In the genomic region with DNA sequence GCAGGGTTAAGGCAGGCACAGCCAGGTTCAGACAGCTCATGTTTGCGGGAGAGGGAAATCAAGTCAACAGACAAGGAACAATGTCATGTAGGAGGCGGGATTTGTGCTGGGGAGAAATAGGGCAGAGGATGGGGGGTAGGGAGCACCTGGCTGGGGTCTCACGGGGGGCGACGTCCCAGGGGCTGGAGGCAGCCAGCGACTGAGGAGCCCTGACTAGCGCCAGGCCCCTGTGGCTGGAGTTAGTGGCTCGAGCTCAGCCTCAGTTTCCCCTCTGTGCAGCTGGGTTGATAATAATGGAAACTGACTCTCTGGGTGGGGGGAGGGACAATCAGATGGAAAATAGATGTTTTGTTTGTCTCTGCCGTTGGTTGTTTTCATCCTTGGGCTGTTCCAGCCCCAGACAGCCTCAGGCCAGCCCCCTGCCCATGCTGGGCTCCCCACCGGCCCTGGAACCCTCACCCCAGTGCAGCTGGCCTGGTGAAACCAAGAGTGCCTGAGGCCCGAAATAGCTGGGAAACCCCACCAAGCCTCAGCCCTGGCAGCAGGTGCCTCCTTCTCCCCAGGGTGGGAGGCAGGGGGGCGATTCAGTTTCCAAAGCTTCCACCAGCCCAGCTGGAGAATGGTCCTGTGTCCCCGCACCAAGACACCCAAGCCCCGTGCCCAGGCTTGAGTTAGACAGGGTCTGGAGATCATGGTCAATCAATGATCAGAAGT, we compare ENCODE assay signal across 23 cellular contexts. TPM values are rescaled to one million over a fixed set of nuclear protein-coding genes. Genes with fewer than 3 reads are reported as not detected.
DNase-seq lines count a peak whose midpoint lies in the region; ATAC-seq, FAIRE-seq and TF ChIP-seq lines count a peak whose summit lies in the region.
"Had no signal": no experiment of that assay in that cellular context is flagged by ENCODE, and none has a peak within 500 bp of the region (broad histone marks: within the 10 kb centered on the region; RNA-seq: fewer than 3 reads in every experiment).

No MANE protein-coding gene starts in this region.

- H3K23ac ChIP-seq in trophoblast cell (ENCODE audit: low read length): no peak overlapping the region

- intact Hi-C loops in CD14-positive monocyte (cut with micrococcal nuclease): no loop called here

- no peak overlapping the region for H3K14ac ChIP-seq in trophoblast cell (ENCODE audit: low read length)

- POLR2A ChIA-PET in GM10248 (lab: Yijun Ruan, JAX): interaction anchor here (0.8 to 2.9 kb wide), 2 partner anchors 47 to 66 kb away, joined by 3 to 9 read pairs; no protein-coding TSS in a partner anchor

- CTCF ChIA-PET in GM10248 (lab: Yijun Ruan, JAX): interaction anchor here (0.6 to 6.8 kb wide), 16 partner anchors 11 to 196 kb away, joined by 3 to 47 read pairs (median 3); no protein-coding TSS in a partner anchor

- no peak overlapping the region for H2BK5ac ChIP-seq in trophoblast cell (ENCODE audit: low read depth, low read length, poor library complexity)

- H2AK5ac ChIP-seq in trophoblast cell (ENCODE audit: low read length): no peak overlapping the region

- peak overlapping the region in 5 of 7 donors; percentile 35 to 99 (median 98) for H3K27ac Mint-ChIP-seq in CD14-positive monocyte
- H3K27ac Mint-ChIP-seq: CD8-positive, alpha-beta T cell had no signal

- H3K9me3 Mint-ChIP-seq in CD14-positive monocyte: peaks cover 0 to 2% (median 0%) of the 10 kb centered on the region in 7 donors
- H3K9me3 Mint-ChIP-seq: CD8-positive, alpha-beta T cell; naive thymus-derived CD4-positive, alpha-beta T cell had no signal

- H3K4me3 Mint-ChIP-seq in CD14-positive monocyte: no peak overlapping the region
- H3K4me3 Mint-ChIP-seq: CD8-positive, alpha-beta T cell; naive thymus-derived CD4-positive, alpha-beta T cell had no signal

- WGBS in trophoblast cell (ENCODE audit: extremely low coverage, insufficient coverage, insufficient read length): no CpG with 5 or more reads among the region's 14 CpGs

- H3K36me3 Mint-ChIP-seq in CD14-positive monocyte: peaks cover 5 to 7% of the 10 kb centered on the region in 2 donors
- H3K36me3 Mint-ChIP-seq: CD8-positive, alpha-beta T cell; naive thymus-derived CD4-positive, alpha-beta T cell had no signal

- no peaks in the 10 kb centered on the region for H4K20me1 ChIP-seq in SU-DHL-6 (ENCODE audit: low read depth, low read length)

- H3K27me3 Mint-ChIP-seq in CD14-positive monocyte (ENCODE audit: low read depth in 3 of 3): peaks cover 0 to 2% (median 0%) of the 10 kb centered on the region in 3 donors
- H3K27me3 Mint-ChIP-seq: naive thymus-derived CD4-positive, alpha-beta T cell had no signal

- H2BK120ac ChIP-seq in trophoblast cell (ENCODE audit: insufficient read depth, low read length, poor library complexity): no peak overlapping the region

- H3K9me2 ChIP-seq in SU-DHL-6 (replicated peaks; ENCODE audit: insufficient read depth, low read length): no peaks in the 10 kb centered on the region

- no peaks in the 10 kb centered on the region for H3K79me1 ChIP-seq in trophoblast cell (ENCODE audit: low read length)

- H3K36me3 ChIP-seq in SU-DHL-6 (ENCODE audit: low read length) (no peaks in the 10 kb centered on the region), mucosa of rectum (ENCODE audit: control insufficient read depth in 2 of 2, insufficient read depth in 2 of 2, low read length in 2 of 2) (no peaks in the 10 kb centered on the region), trophoblast cell (ENCODE audit: control insufficient read depth in 1 of 2, insufficient read depth in 2 of 2, low read length in 2 of 2) (no peaks in the 10 kb centered on the region)
- H3K36me3 ChIP-seq: WERI-Rb-1 had no signal

- H3K4me1 Mint-ChIP-seq in CD14-positive monocyte: peaks cover 77% of the 10 kb centered on the region

- no peak overlapping the region for H4K12ac ChIP-seq in trophoblast cell (ENCODE audit: low read depth, low read length)

- no peak overlapping the region for H4K8ac ChIP-seq in trophoblast cell (ENCODE audit: low read depth, low read length)

- H3K9me3 ChIP-seq in SU-DHL-6 (ENCODE audit: insufficient read depth, low read length): no peaks in the 10 kb centered on the region
- no peaks in the 10 kb centered on the region for H3K9me3 ChIP-seq in mucosa of rectum (ENCODE audit: control insufficient read depth in 2 of 2, low read length in 2 of 2)
- peaks cover 3% of the 10 kb centered on the region for H3K9me3 ChIP-seq in trophoblast cell (ENCODE audit: insufficient read depth, low read depth, low read length)
- H3K9me3 ChIP-seq: testis had no signal

- H3K4me3 ChIP-seq in SU-DHL-6 (ENCODE audit: insufficient read depth, low read length, poor library complexity, severe bottlenecking): no peak overlapping the region
- H3K4me3 ChIP-seq in mucosa of rectum (ENCODE audit: low read length in 2 of 2): no peak overlapping the region
- no peak overlapping the region for H3K4me3 ChIP-seq in trophoblast cell (ENCODE audit: low read depth, low read length)
- H3K4me3 ChIP-seq: lung, SK-N-MC, testis had no signal

- H4K91ac ChIP-seq in trophoblast cell (ENCODE audit: low read depth, low read length): no peak overlapping the region

- H3K27ac ChIP-seq in SU-DHL-6 (ENCODE audit: low read depth, low read length) (peak overlapping the region; percentile 96), mucosa of rectum (ENCODE audit: low read depth in 2 of 2, low read length in 2 of 2) (peak overlapping the region; percentile 29 to 77), trophoblast cell (ENCODE audit: low read depth, low read length) (no peak overlapping the region)
- H3K27ac ChIP-seq: SK-N-MC, testis, WERI-Rb-1 had no signal

- H3F3A ChIP-seq in SU-DHL-6 (ENCODE audit: insufficient read depth): peaks cover 28% of the 10 kb centered on the region

- DNase-seq in CD14-positive monocyte (ENCODE audit: low spot score): no peak
- no peak for DNase-seq in GM18507 (ENCODE audit: extremely low spot score, insufficient read length, low read depth)
- no peak for DNase-seq in GM10248 (ENCODE audit: extremely low spot score)
- DNase-seq in trophoblast cell: no peak
- DNase-seq: activated CD4-positive, alpha-beta T cell treated with anti-CD3 and anti-CD28 coated beads, Interleukin-2, amount 50 U/mL, for 48 hours; activated gamma-delta T cell; CD8-positive, alpha-beta T cell; DMS53; KBM-7; naive thymus-derived CD4-positive, alpha-beta T cell; NCI-H1930; NCI-H226; testis; WERI-Rb-1 had no signal

- no peak for ATAC-seq in GM21367 (IDR thresholded peaks at IDR 0.05; ENCODE audit: unreplicated experiment)
- no peak for ATAC-seq in GM21528 (IDR thresholded peaks at IDR 0.05; ENCODE audit: low FRiP score, unreplicated experiment)
- ATAC-seq: CD8-positive, alpha-beta T cell; naive thymus-derived CD4-positive, alpha-beta T cell; Panc1 had no signal

- TF ChIP-seq CTCF in CD14-positive monocyte (IDR thresholded peaks at IDR 0.05) (no peak), SU-DHL-6 (IDR thresholded peaks at IDR 0.05; ENCODE audit: insufficient read depth, low read length, poor library complexity, severe bottlenecking) (no peak), GM10248 (IDR thresholded peaks at IDR 0.05; ENCODE audit: control extremely low read depth, extremely low read depth, low read depth, missing control alignments) (no peak)

- H3K4me1 ChIP-seq in mucosa of rectum (ENCODE audit: control insufficient read depth in 2 of 2, insufficient read depth in 2 of 2, low read length in 2 of 2) (peaks cover 3 to 5% of the 10 kb centered on the region in 2 donors), trophoblast cell (ENCODE audit: control insufficient read depth in 1 of 2, insufficient read depth in 2 of 2, low read length in 2 of 2) (no peaks in the 10 kb centered on the region)
- H3K4me1 ChIP-seq: testis had no signal

- peak overlapping the region; percentile 62 for H3K9ac ChIP-seq in SU-DHL-6 (ENCODE audit: low read length)
- H3K9ac ChIP-seq in mucosa of rectum (ENCODE audit: low read depth in 1 of 2, low read length in 2 of 2): no peak overlapping the region
- no peak overlapping the region for H3K9ac ChIP-seq in trophoblast cell (ENCODE audit: low read length)

- no peaks in the 10 kb centered on the region for H3K27me3 ChIP-seq in SU-DHL-6 (ENCODE audit: low read length)
- H3K27me3 ChIP-seq in mucosa of rectum (ENCODE audit: control insufficient read depth in 2 of 2, insufficient read depth in 2 of 2, low read length in 2 of 2): no peaks in the 10 kb centered on the region
- H3K27me3 ChIP-seq in trophoblast cell (ENCODE audit: insufficient read depth, low read length): no peaks in the 10 kb centered on the region
- H3K27me3 ChIP-seq: testis had no signal

- no peak overlapping the region for H3K18ac ChIP-seq in trophoblast cell (ENCODE audit: low read length)

- H3K4me2 ChIP-seq in SU-DHL-6 (ENCODE audit: low read depth, low read length, poor library complexity, severe bottlenecking): peak overlapping the region; percentile 50
- H3K4me2 ChIP-seq in trophoblast cell (ENCODE audit: low read length): no peak overlapping the region

- no peak overlapping the region for H3K4ac ChIP-seq in trophoblast cell (ENCODE audit: low read depth, low read length)

- no peak overlapping the region for H2AFZ ChIP-seq in SU-DHL-6 (ENCODE audit: low read depth, low read length, severe bottlenecking)
- H2AFZ ChIP-seq in trophoblast cell (ENCODE audit: insufficient read depth, low read length, poor library complexity): no peak overlapping the region

- no peak overlapping the region for H2BK12ac ChIP-seq in trophoblast cell (ENCODE audit: low read length)

- FAIRE-seq in GM18507 (lab: Jason Lieb, UNC): peak; percentile 80
- FAIRE-seq: bronchial epithelial cell had no signal

- H3K79me2 ChIP-seq in SU-DHL-6 (ENCODE audit: insufficient read depth, low read length): peaks cover 9% of the 10 kb centered on the region; the same call in 1 of the 2 replicates
- no peaks in the 10 kb centered on the region for H3K79me2 ChIP-seq in trophoblast cell (ENCODE audit: control insufficient read depth, insufficient read depth, low read length, poor library complexity)

RNA-seq across cellular contexts. Expression of a gene that starts 44.1 kb away (rescaled TPM):
- under 1 TPM in 1 of 2 donors, not detected in 1; 0.38 TPM for polyA plus RNA-seq in CD14-positive monocyte
- polyA plus RNA-seq in trophoblast cell (2013): not detected in 2 replicates
- polyA plus RNA-seq: AG04450 had no signal
